ENCODE assay signal across 8 cellular contexts in genomic region chr12:54214553-54215374, GRCh38. TPM values are rescaled to one million over a fixed set of nuclear protein-coding genes. Genes with fewer than 3 reads are reported as not detected.
A peak's percentile ranks its signal among the peaks of the same experiment; 100 is the strongest.
DNase-seq lines count a peak whose midpoint lies in the region; ATAC-seq and TF ChIP-seq lines count a peak whose summit lies in the region.

No MANE protein-coding gene starts in this region.

- no peak overlapping the region for H3K9ac ChIP-seq in parathyroid adenoma

- peak; percentile 84 for ATAC-seq in HG02678 (IDR thresholded peaks at IDR 0.05; ENCODE audit: unreplicated experiment)

- H3K27ac ChIP-seq in parathyroid adenoma (no peak overlapping the region), tibial nerve (no peak overlapping the region)

- H3K27me3 ChIP-seq in parathyroid adenoma (ENCODE audit: control insufficient read depth, insufficient read depth, low read length) (peaks cover 4% of the 10 kb centered on the region), tibial nerve (peaks cover 0 to 24% of the 10 kb centered on the region in 2 donors)

- DNase-seq in NCI-H1092 treated with DMSO at 0.1 percent for 48 hours (lab: John Stamatoyannopoulos, UW) (peak; percentile 98), SK-N-DZ (ENCODE audit: low spot score) (peak; percentile 96), globus pallidus (ENCODE audit: low spot score) (peak; percentile 85), tibial nerve (ENCODE audit: low spot score in 2 of 2) (peak; percentile 62 to 77)
- DNase-seq in activated naive CD4-positive, alpha-beta T cell (lab: John Stamatoyannopoulos, UW): peak; percentile 74 to 82 (median 76)

- no peaks in the 10 kb centered on the region for H3K79me2 ChIP-seq in parathyroid adenoma

- TF ChIP-seq CTCF in GM12872 (IDR thresholded peaks at IDR 0.05; ENCODE audit: insufficient read depth, low read depth, low read length) (peak; percentile 100), parathyroid adenoma (IDR thresholded peaks at IDR 0.05) (peak; percentile 93), tibial nerve (IDR thresholded peaks at IDR 0.05) (peak; percentile 92 to 97 (median 93))

- 22 to 32% methylated on average over 17 to 31 of the region's 31 CpGs for WGBS in tibial nerve, 2 donors

- peak overlapping the region; percentile 22 for H2AFZ ChIP-seq in parathyroid adenoma

- no peaks in the 10 kb centered on the region for H3K9me3 ChIP-seq in parathyroid adenoma (ENCODE audit: control insufficient read depth, low read length)
- no peaks in the 10 kb centered on the region for H3K9me3 ChIP-seq in tibial nerve

- TF ChIP-seq EP300 in tibial nerve (IDR thresholded peaks at IDR 0.05): no peak

- H3K4me2 ChIP-seq in parathyroid adenoma (ENCODE audit: low read length): no peak overlapping the region

- no peak for TF ChIP-seq POLR2A in tibial nerve (IDR thresholded peaks at IDR 0.05)

- H3K4me3 ChIP-seq in parathyroid adenoma (ENCODE audit: low read depth, low read length) (no peak overlapping the region), tibial nerve (peak overlapping the region in 2 of 4 donors; percentile 17 to 31)

- no peaks in the 10 kb centered on the region for H3K36me3 ChIP-seq in parathyroid adenoma (ENCODE audit: control insufficient read depth, insufficient read depth, low read length)
- H3K36me3 ChIP-seq in tibial nerve: no peaks in the 10 kb centered on the region

- H3K4me1 ChIP-seq in parathyroid adenoma (peaks cover 12% of the 10 kb centered on the region), tibial nerve (peaks cover 0 to 39% (median 14%) of the 10 kb centered on the region in 4 donors)

RNA-seq across cellular contexts. Expression of gene SMUG1, which starts 26.0 kb away (rescaled TPM):
- polyA plus RNA-seq in SK-N-DZ (2014; cell fraction: cytosol; rRNA removed): 95.4 and 103 TPM in 2 replicates
- 44.5 and 62.6 TPM in 2 replicates for polyA plus RNA-seq in SK-N-DZ (2014; cell fraction: nucleus; rRNA removed)
- 10 to 100 TPM; 31.5 to 55.5 (median 36.3) TPM for total RNA-seq in tibial nerve
